In genomic region chr15:90934256-90934948, GRCh38 we compare ENCODE assay signal across 8 cellular contexts. TPM values are rescaled to one million over a fixed set of nuclear protein-coding genes. Genes with fewer than 3 reads are reported as not detected.
DNase-seq lines count a peak whose midpoint lies in the region; ATAC-seq and TF ChIP-seq lines count a peak whose summit lies in the region.

No MANE protein-coding gene starts in this region.

- ATAC-seq in GM21786 (IDR thresholded peaks at IDR 0.05; ENCODE audit: unreplicated experiment): peak; percentile 29
- ATAC-seq in activated T-helper 17 cell treated with anti-CD3 and anti-CD28 coated beads, Interleukin-2, amount 50 U/mL, for 72 hours (replicated peaks): peak; percentile 37
- peak; percentile 45 to 61 for ATAC-seq in natural killer cell treated with Interleukin-12 subunit alpha and Interleukin-12 subunit beta and Interleukin-15 and Interleukin-18, amount 100 ng/mL, for 72 hours

- H3K4me3 ChIP-seq in Caco-2 (ENCODE audit: low read depth, low read length) (peak overlapping the region; percentile 89), LNCaP clone FGC (ENCODE audit: low read depth, low read length) (peak overlapping the region; percentile 91)

- TF ChIP-seq CTCF in Caco-2 (IDR thresholded peaks at IDR 0.05; ENCODE audit: insufficient read depth in 1 of 2, low read depth in 1 of 2, low read length in 1 of 2, severe bottlenecking in 1 of 2, unreplicated experiment in 1 of 2) (peak; percentile 73 to 93), LNCaP clone FGC (IDR thresholded peaks at IDR 0.05; ENCODE audit: control insufficient read depth, extremely low read depth, insufficient read depth) (peak; percentile 88)

- intact Hi-C loops in Caco-2 (cut with micrococcal nuclease; ENCODE audit: unreplicated experiment): loop anchor here (1.0 to 10.0 kb wide), 5 partner anchors 20 to 340 kb away; partner anchors contain the start of gene RCCD1

- H3K4me1 Mint-ChIP-seq in Caco-2 (ENCODE audit: low read depth, unreplicated experiment): peaks cover 22% of the 10 kb centered on the region
- peaks cover 32% of the 10 kb centered on the region for H3K4me1 Mint-ChIP-seq in activated T-helper 17 cell treated with anti-CD3 and anti-CD28 coated beads, Interleukin-2, amount 50 U/mL, for 72 hours
- H3K4me1 Mint-ChIP-seq in natural killer cell treated with Interleukin-12 subunit alpha and Interleukin-12 subunit beta and Interleukin-15 and Interleukin-18, amount 100 ng/mL, for 72 hours (ENCODE audit: low read depth in 2 of 2): peaks cover 43 to 55% of the 10 kb centered on the region in 2 donors

- H3K9me3 Mint-ChIP-seq in Caco-2 (ENCODE audit: unreplicated experiment): no peaks in the 10 kb centered on the region
- H3K9me3 Mint-ChIP-seq in activated T-helper 17 cell treated with anti-CD3 and anti-CD28 coated beads, Interleukin-2, amount 50 U/mL, for 72 hours: no peaks in the 10 kb centered on the region
- H3K9me3 Mint-ChIP-seq in natural killer cell treated with Interleukin-12 subunit alpha and Interleukin-12 subunit beta and Interleukin-15 and Interleukin-18, amount 100 ng/mL, for 72 hours: no peaks in the 10 kb centered on the region

- H3K4me1 ChIP-seq in Caco-2: peaks cover 16% of the 10 kb centered on the region

- no peaks in the 10 kb centered on the region for H3K27me3 Mint-ChIP-seq in Caco-2 (ENCODE audit: insufficient read depth, unreplicated experiment)
- H3K27me3 Mint-ChIP-seq in activated T-helper 17 cell treated with anti-CD3 and anti-CD28 coated beads, Interleukin-2, amount 50 U/mL, for 72 hours: no peaks in the 10 kb centered on the region
- no peaks in the 10 kb centered on the region for H3K27me3 Mint-ChIP-seq in natural killer cell treated with Interleukin-12 subunit alpha and Interleukin-12 subunit beta and Interleukin-15 and Interleukin-18, amount 100 ng/mL, for 72 hours

- H3K36me3 Mint-ChIP-seq in Caco-2 (ENCODE audit: insufficient read depth, unreplicated experiment): peaks cover 37% of the 10 kb centered on the region
- peaks cover 53% of the 10 kb centered on the region for H3K36me3 Mint-ChIP-seq in activated T-helper 17 cell treated with anti-CD3 and anti-CD28 coated beads, Interleukin-2, amount 50 U/mL, for 72 hours (ENCODE audit: low read depth)
- no peaks in the 10 kb centered on the region for H3K36me3 Mint-ChIP-seq in natural killer cell treated with Interleukin-12 subunit alpha and Interleukin-12 subunit beta and Interleukin-15 and Interleukin-18, amount 100 ng/mL, for 72 hours

- no peaks in the 10 kb centered on the region; the same call in 1 of the 2 replicates for H3K27me3 ChIP-seq in Caco-2 (replicated peaks; ENCODE audit: control insufficient read depth, insufficient read depth, low read length)

- peak overlapping the region; percentile 87 for H3K4me3 Mint-ChIP-seq in Caco-2 (ENCODE audit: unreplicated experiment)
- H3K4me3 Mint-ChIP-seq in activated T-helper 17 cell treated with anti-CD3 and anti-CD28 coated beads, Interleukin-2, amount 50 U/mL, for 72 hours: peak overlapping the region; percentile 83
- peak overlapping the region; percentile 84 for H3K4me3 Mint-ChIP-seq in natural killer cell treated with Interleukin-12 subunit alpha and Interleukin-12 subunit beta and Interleukin-15 and Interleukin-18, amount 100 ng/mL, for 72 hours

- peak overlapping the region; percentile 62 for H3K27ac Mint-ChIP-seq in Caco-2 (ENCODE audit: unreplicated experiment)
- no peak overlapping the region for H3K27ac Mint-ChIP-seq in activated T-helper 17 cell treated with anti-CD3 and anti-CD28 coated beads, Interleukin-2, amount 50 U/mL, for 72 hours
- peak overlapping the region; percentile 90 to 99 for H3K27ac Mint-ChIP-seq in natural killer cell treated with Interleukin-12 subunit alpha and Interleukin-12 subunit beta and Interleukin-15 and Interleukin-18, amount 100 ng/mL, for 72 hours

- BruUV-seq in Caco-2 (replicated peaks; lab: Mats Ljungman, UMichigan): no TSS peak

- no peaks in the 10 kb centered on the region for H3K36me3 ChIP-seq in Caco-2 (ENCODE audit: control insufficient read depth, insufficient read depth, low read length)

- DNase-seq in Caco-2 (peak; percentile 89 to 92), LNCaP clone FGC (ENCODE audit: low read depth) (peak; percentile 67), RPMI8226 (peak; percentile 94), fibroblast of peridontal ligament (ENCODE audit: extremely low read depth) (peak; percentile 74)
- peak; percentile 92 for DNase-seq in natural killer cell treated with Interleukin-12 subunit alpha and Interleukin-12 subunit beta and Interleukin-15 and Interleukin-18, amount 100 ng/mL, for 72 hours (ENCODE audit: low spot score)
- DNase-seq in stimulated activated naive CD4-positive, alpha-beta T cell (lab: John Stamatoyannopoulos, UW): peak; percentile 61 to 80 (median 74)

- POLR2A ChIA-PET in Caco-2 (lab: Charles Lee): interaction anchor here (0.6 to 1.9 kb wide), 4 partner anchors 20 to 312 kb away, joined by 3 to 24 read pairs (median 10); partner anchors contain the start of genes BLM, MAN2A2 and RCCD1

- no peaks in the 10 kb centered on the region for H3K9me3 ChIP-seq in Caco-2

- CTCF ChIA-PET in Caco-2 (lab: Charles Lee): interaction anchor here (0.5 to 2.4 kb wide), 20 partner anchors 9 to 1236 kb away, joined by 3 to 22 read pairs (median 5); partner anchors contain the start of genes BLM, MAN2A2, PRC1 and RCCD1

RNA-seq across cellular contexts. Expression of gene UNC45A, which starts 0.7 kb away (rescaled TPM):
- 62.6 and 63.8 TPM in 2 replicates for total RNA-seq in Caco-2 (2022)
- 100 to 1,000 TPM; 101 to 103 TPM for total RNA-seq in activated T-helper 17 cell treated with anti-CD3 and anti-CD28 coated beads, Interleukin-2, amount 50 U/mL, for 72 hours
- total RNA-seq in natural killer cell treated with Interleukin-12 subunit alpha and Interleukin-12 subunit beta and Interleukin-15 and Interleukin-18, amount 100 ng/mL, for 72 hours: 10 to 100 TPM; 81.9 to 95.3 TPM

RNA-seq across cellular contexts. Expression of gene HDDC3, which starts 2.1 kb away (rescaled TPM):
- 20.0 and 21.6 TPM in 2 replicates for total RNA-seq in Caco-2 (2022)
- 10 to 100 TPM; 15.9 to 19.0 TPM for total RNA-seq in activated T-helper 17 cell treated with anti-CD3 and anti-CD28 coated beads, Interleukin-2, amount 50 U/mL, for 72 hours
- 10 to 100 TPM; 23.4 to 30.5 TPM for total RNA-seq in natural killer cell treated with Interleukin-12 subunit alpha and Interleukin-12 subunit beta and Interleukin-15 and Interleukin-18, amount 100 ng/mL, for 72 hours

RNA-seq across cellular contexts. Expression of gene RCCD1, which starts 20.3 kb away (rescaled TPM):
- total RNA-seq in Caco-2 (2022): 26.1 and 29.6 TPM in 2 replicates
- total RNA-seq in activated T-helper 17 cell treated with anti-CD3 and anti-CD28 coated beads, Interleukin-2, amount 50 U/mL, for 72 hours: 10 to 100 TPM; 31.9 to 32.8 TPM
- 10 to 100 TPM; 10.8 to 29.2 TPM for total RNA-seq in natural killer cell treated with Interleukin-12 subunit alpha and Interleukin-12 subunit beta and Interleukin-15 and Interleukin-18, amount 100 ng/mL, for 72 hours

RNA-seq across cellular contexts. Expression of gene MAN2A2, which starts 31.3 kb away (rescaled TPM):
- total RNA-seq in Caco-2 (2022): 64.9 and 69.8 TPM in 2 replicates
- total RNA-seq in activated T-helper 17 cell treated with anti-CD3 and anti-CD28 coated beads, Interleukin-2, amount 50 U/mL, for 72 hours: 100 to 1,000 TPM; 121 to 127 TPM
- total RNA-seq in natural killer cell treated with Interleukin-12 subunit alpha and Interleukin-12 subunit beta and Interleukin-15 and Interleukin-18, amount 100 ng/mL, for 72 hours: 100 to 1,000 TPM; 172 to 244 TPM

RNA-seq across cellular contexts. Expression of gene FES, which starts 50.1 kb away (rescaled TPM):
- 1.7 and 1.8 TPM in 2 replicates for total RNA-seq in Caco-2 (2022)
- 100 to 1,000 TPM in 1 of 2 donors, 10 to 100 TPM in 1; 98.5 to 122 TPM for total RNA-seq in activated T-helper 17 cell treated with anti-CD3 and anti-CD28 coated beads, Interleukin-2, amount 50 U/mL, for 72 hours
- total RNA-seq in natural killer cell treated with Interleukin-12 subunit alpha and Interleukin-12 subunit beta and Interleukin-15 and Interleukin-18, amount 100 ng/mL, for 72 hours: 100 to 1,000 TPM; 139 to 140 TPM

Comparison
In these comparisons a context has a peak if more than half of its experiments do, and no peak if none do; other contexts are left out.
1. Peak in every context shown above with its lines: DNase-seq, ATAC-seq and H3K4me3 ChIP-seq.